ENCODE assay signal across 27 cellular contexts in genomic region chr5:61771062-61771461, GRCh38.
"Had no signal": no experiment of that assay in that cellular context is flagged by ENCODE, and none has a peak within 500 bp of the region (broad histone marks: within the 10 kb centered on the region; RNA-seq: fewer than 3 reads in every experiment).

No MANE protein-coding gene starts in this region.

- H2AFZ ChIP-seq: parathyroid adenoma had no signal

- H3K27me3 Mint-ChIP-seq: stimulated activated memory B cell treated with anti-CD40 and anti-IgM and Interleukin-4, amounts not matched to agents 10 μg/mL and 1 μg/mL and 100 μg/mL, for 72 hours had no signal

- ATAC-seq: naive thymus-derived CD4-positive, alpha-beta T cell; natural killer cell; psoas muscle; right cardiac atrium; sciatic nerve; stimulated activated memory B cell treated with anti-CD40 and anti-IgM and Interleukin-4, amounts not matched to agents 10 μg/mL and 1 μg/mL and 100 μg/mL, for 72 hours; stimulated activated naive CD8-positive, alpha-beta T cell treated with anti-CD3 and anti-CD28 coated beads, Interleukin-15, amount 100 ng/mL, for 72 hours; stimulated activated naive CD8-positive, alpha-beta T cell treated with anti-CD3 and anti-CD28 coated beads, Interleukin-15, Interleukin-2, amounts not matched to agents 100 U/mL and 50 U/mL, for 24 hours had no signal

- DNase-seq: naive thymus-derived CD4-positive, alpha-beta T cell; natural killer cell; occipital lobe; ovary; posterior cingulate gyrus; psoas muscle; right cardiac atrium; small intestine; stimulated activated CD4-positive, alpha-beta T cell treated with anti-CD3 and anti-CD28 coated beads, Interleukin-15, amount 100 ng/mL, for 24 hours; stimulated activated CD4-positive, alpha-beta T cell treated with anti-CD3 and anti-CD28 coated beads, Interleukin-4, amount 100 ng/mL, for 1 hour; stimulated activated CD4-positive, alpha-beta T cell treated with anti-CD3 and anti-CD28 coated beads, Interleukin-4, amount 100 ng/mL, for 4 hours; stimulated activated CD8-positive, alpha-beta memory T cell treated with anti-CD3 and anti-CD28 coated beads, Interleukin-4, amount 100 ng/mL, for 48 hours; stimulated activated naive CD4-positive, alpha-beta T cell; stimulated activated naive CD8-positive, alpha-beta T cell treated with anti-CD3 and anti-CD28 coated beads, Interleukin-15, amount 100 ng/mL, for 72 hours; stimulated activated naive CD8-positive, alpha-beta T cell treated with anti-CD3 and anti-CD28 coated beads, Interleukin-15, Interleukin-2, amounts not matched to agents 100 U/mL and 50 U/mL, for 24 hours; substantia nigra; testis; trophoblast cell; upper lobe of left lung had no signal

- H3K9me3 Mint-ChIP-seq: nephron had no signal

- H3K36me3 Mint-ChIP-seq: naive thymus-derived CD4-positive, alpha-beta T cell; natural killer cell; stimulated activated memory B cell treated with anti-CD40 and anti-IgM and Interleukin-4, amounts not matched to agents 10 μg/mL and 1 μg/mL and 100 μg/mL, for 72 hours had no signal

- H3K27ac ChIP-seq: ovary, parathyroid adenoma, psoas muscle, suprapubic skin, testis, tibial nerve, upper lobe of left lung, vagina had no signal

- H3K36me3 ChIP-seq: ovary, suprapubic skin, tibial nerve, upper lobe of left lung, vagina had no signal

- H3K4me1 ChIP-seq: parathyroid adenoma, psoas muscle, suprapubic skin, testis, tibial nerve, upper lobe of left lung, vagina had no signal

- H3K27me3 ChIP-seq: ovary, testis, tibial nerve, upper lobe of left lung, vagina had no signal

- H3K27ac Mint-ChIP-seq: naive thymus-derived CD4-positive, alpha-beta T cell; natural killer cell; nephron; progenitor cell of endocrine pancreas; stimulated activated memory B cell treated with anti-CD40 and anti-IgM and Interleukin-4, amounts not matched to agents 10 μg/mL and 1 μg/mL and 100 μg/mL, for 72 hours; stimulated activated naive CD8-positive, alpha-beta T cell treated with anti-CD3 and anti-CD28 coated beads, Interleukin-15, amount 100 ng/mL, for 72 hours had no signal

- H3K4me1 Mint-ChIP-seq: naive thymus-derived CD4-positive, alpha-beta T cell; natural killer cell; nephron; stimulated activated memory B cell treated with anti-CD40 and anti-IgM and Interleukin-4, amounts not matched to agents 10 μg/mL and 1 μg/mL and 100 μg/mL, for 72 hours; stimulated activated naive CD8-positive, alpha-beta T cell treated with anti-CD3 and anti-CD28 coated beads, Interleukin-15, amount 100 ng/mL, for 72 hours had no signal

- H3K9ac ChIP-seq: parathyroid adenoma had no signal

- H3K4me3 Mint-ChIP-seq: naive thymus-derived CD4-positive, alpha-beta T cell; natural killer cell; nephron; stimulated activated memory B cell treated with anti-CD40 and anti-IgM and Interleukin-4, amounts not matched to agents 10 μg/mL and 1 μg/mL and 100 μg/mL, for 72 hours; stimulated activated naive CD8-positive, alpha-beta T cell treated with anti-CD3 and anti-CD28 coated beads, Interleukin-15, amount 100 ng/mL, for 72 hours had no signal

- H3K4me3 ChIP-seq: ovary, psoas muscle, suprapubic skin, testis, tibial nerve, upper lobe of left lung, vagina had no signal

- H3K79me2 ChIP-seq: parathyroid adenoma had no signal

- H3K9me3 ChIP-seq: ovary, psoas muscle, suprapubic skin, testis, tibial nerve, upper lobe of left lung, vagina had no signal
